ENCODE assay signal across 19 cellular contexts in genomic region chr10:23695825-23696420, GRCh38.
DNase-seq lines count a peak whose midpoint lies in the region; ATAC-seq and TF ChIP-seq lines count a peak whose summit lies in the region.
"Had no signal": no experiment of that assay in that cellular context is flagged by ENCODE, and none has a peak within 500 bp of the region (broad histone marks: within the 10 kb centered on the region; RNA-seq: fewer than 3 reads in every experiment).

No MANE protein-coding gene starts in this region.

- H3K4me2 ChIP-seq in H9 (ENCODE audit: insufficient read depth, insufficient read length, low read length) = peak overlapping the region; percentile 72

- no peak overlapping the region for H3K4ac ChIP-seq in H9 (ENCODE audit: low read depth, low read length)

- H3K14ac ChIP-seq in H9 (ENCODE audit: insufficient read depth, low read length) = no peak overlapping the region

- H3K23me2 ChIP-seq in H9 (ENCODE audit: insufficient read length, low read depth, low read length, poor library complexity, severe bottlenecking) = peaks cover 21% of the 10 kb centered on the region

- no peak overlapping the region for H3K56ac ChIP-seq in H9 (ENCODE audit: insufficient read length, low read depth, low read length)

- no peaks in the 10 kb centered on the region for H3K79me2 ChIP-seq in H9 (ENCODE audit: insufficient read depth, low read length)

- no peak overlapping the region for H2BK12ac ChIP-seq in H9 (ENCODE audit: insufficient read length, low read depth, low read length)

- H2AFZ ChIP-seq in H9 (ENCODE audit: low read length) = no peak overlapping the region

- no peak overlapping the region for H4K5ac ChIP-seq in H9 (ENCODE audit: insufficient read length, low read depth, low read length)

- TF ChIP-seq CTCF in H9 (conservative IDR thresholded peaks at IDR 0.05) (peak; percentile 44), progenitor cell of endocrine pancreas (IDR thresholded peaks at IDR 0.05; ENCODE audit: unreplicated experiment) (peak; percentile 42)

- no peak overlapping the region for H2BK120ac ChIP-seq in H9 (ENCODE audit: low read depth, low read length, poor library complexity, severe bottlenecking)

- H4K20me1 ChIP-seq in H9 (ENCODE audit: control insufficient read depth, insufficient read depth, insufficient read length) = peaks cover 2% of the 10 kb centered on the region

- H3K23ac ChIP-seq in H9 (ENCODE audit: insufficient read length, low read depth, low read length) = no peak overlapping the region

- H4K91ac ChIP-seq in H9 (ENCODE audit: insufficient read length, low read depth, low read length) = no peak overlapping the region

- H3K27me3 ChIP-seq in H9 (ENCODE audit: insufficient read depth, low read length) = peaks cover 45% of the 10 kb centered on the region

- H2AK5ac ChIP-seq in H9 (ENCODE audit: insufficient read length, low read length) = no peak overlapping the region

- no peak overlapping the region for H2BK5ac ChIP-seq in H9 (ENCODE audit: insufficient read length, low read length)

- no peak overlapping the region for H3K27ac ChIP-seq in H9 (ENCODE audit: insufficient read length, low read depth, low read length)
- H3K27ac ChIP-seq: heart left ventricle, HL-60, pancreas, tibial artery had no signal

- H2BK15ac ChIP-seq in H9 (ENCODE audit: low read depth, low read length) = no peak overlapping the region; the same call in 1 of the 2 replicates

- H3K4me3 Mint-ChIP-seq in H9 (peak overlapping the region; percentile 49 to 86), progenitor cell of endocrine pancreas (ENCODE audit: low read depth) (peak overlapping the region; percentile 76)
- H3K4me3 Mint-ChIP-seq in activated naive CD8-positive, alpha-beta T cell = peak overlapping the region; percentile 56

- no peak overlapping the region for H3K18ac ChIP-seq in H9 (ENCODE audit: insufficient read length, low read depth, low read length)

- DNase-seq in H9 (peak; percentile 29), progenitor cell of endocrine pancreas (ENCODE audit: low spot score, unreplicated experiment) (no peak), NOMO-1 treated with dmso at 0.1 percent for 144 hours (lab: John Stamatoyannopoulos, UW; ENCODE audit: unreplicated experiment) (no peak), midbrain (lab: John Stamatoyannopoulos, UW) (no peak)
- DNase-seq: activated CD8-positive, alpha-beta memory T cell treated with anti-CD3 and anti-CD28 coated beads, Interleukin-2, amount 50 U/mL, for 4 hours; activated naive CD4-positive, alpha-beta T cell treated with anti-CD3 and anti-CD28 coated beads, Interleukin-2, amount 50 U/mL, for 16 hours; effector CD4-positive, alpha-beta T cell; heart left ventricle; left colon; mucosa of descending colon; NCI-H1105 treated with DMSO at 0.1 percent for 48 hours; NCI-H69; tibial artery had no signal

- WGBS in H9 (ENCODE audit: extremely low coverage, insufficient read length, low lambda C conversion rate) = no CpG with 5 or more reads among the region's 36 CpGs

- no peak for ATAC-seq in HG03571 (IDR thresholded peaks at IDR 0.05; ENCODE audit: unreplicated experiment)
- ATAC-seq: heart left ventricle, left colon, mucosa of descending colon, pancreas had no signal

- H3K9ac ChIP-seq in H9 (ENCODE audit: extremely low read depth, insufficient read length, low read length) = no peak overlapping the region

- H2BK20ac ChIP-seq in H9 (ENCODE audit: low read depth, low read length, poor library complexity, severe bottlenecking) = no peak overlapping the region

- H3K4me3 ChIP-seq in iPS-11a (ENCODE audit: low read depth, low read length) = peak overlapping the region; percentile 8
- H3K4me3 ChIP-seq: HAP-1, mucosa of descending colon, tibial artery had no signal

- no peak overlapping the region for H3K27ac Mint-ChIP-seq in H9
- no peak overlapping the region for H3K27ac Mint-ChIP-seq in activated naive CD8-positive, alpha-beta T cell
- no peak overlapping the region for H3K27ac Mint-ChIP-seq in progenitor cell of endocrine pancreas

- H3K27me3 Mint-ChIP-seq in H9 (ENCODE audit: low read depth) = peaks cover 95% of the 10 kb centered on the region
- peaks cover 23% of the 10 kb centered on the region for H3K27me3 Mint-ChIP-seq in activated naive CD8-positive, alpha-beta T cell
- peaks cover 90% of the 10 kb centered on the region for H3K27me3 Mint-ChIP-seq in progenitor cell of endocrine pancreas

- H4K8ac ChIP-seq in H9 (replicated peaks; ENCODE audit: insufficient read length, low read depth, low read length) = no peak overlapping the region

- no peak overlapping the region for H3T11ph ChIP-seq in H9 (ENCODE audit: low read length)

- H3K36me3 Mint-ChIP-seq in H9 (ENCODE audit: insufficient read depth in 1 of 3, low read depth in 3 of 3) (no peaks in the 10 kb centered on the region; a peak in 1 of 7 replicates), progenitor cell of endocrine pancreas (ENCODE audit: insufficient read depth) (no peaks in the 10 kb centered on the region)
- H3K36me3 Mint-ChIP-seq in activated naive CD8-positive, alpha-beta T cell = no peaks in the 10 kb centered on the region

- H3K9me3 Mint-ChIP-seq in H9 = no peaks in the 10 kb centered on the region; a peak in 1 of 5 replicates
- no peaks in the 10 kb centered on the region for H3K9me3 Mint-ChIP-seq in activated naive CD8-positive, alpha-beta T cell (ENCODE audit: low read depth)
- H3K9me3 Mint-ChIP-seq in progenitor cell of endocrine pancreas (ENCODE audit: low read depth) = no peaks in the 10 kb centered on the region

- no peaks in the 10 kb centered on the region for H3K9me3 ChIP-seq in H9 (ENCODE audit: control insufficient read depth, low read depth, low read length)
- H3K9me3 ChIP-seq: HAP-1, heart left ventricle, mucosa of descending colon, pancreas, tibial artery had no signal

- H3K4me1 ChIP-seq in H9 (ENCODE audit: insufficient read depth, low read length) = no peaks in the 10 kb centered on the region
- H3K4me1 ChIP-seq: HAP-1 had no signal

- H3K4me1 Mint-ChIP-seq in H9 (peaks cover 18 to 22% of the 10 kb centered on the region in 2 experiments), progenitor cell of endocrine pancreas (ENCODE audit: low read depth) (peaks cover 15% of the 10 kb centered on the region)
- peaks cover 19% of the 10 kb centered on the region for H3K4me1 Mint-ChIP-seq in activated naive CD8-positive, alpha-beta T cell (ENCODE audit: low read depth)

- H3K79me1 ChIP-seq in H9 (ENCODE audit: insufficient read depth, low read depth, low read length, poor library complexity, severe bottlenecking) = no peaks in the 10 kb centered on the region
